Comparison of ENCODE assay signal across 11 cellular contexts in the genomic region with DNA sequence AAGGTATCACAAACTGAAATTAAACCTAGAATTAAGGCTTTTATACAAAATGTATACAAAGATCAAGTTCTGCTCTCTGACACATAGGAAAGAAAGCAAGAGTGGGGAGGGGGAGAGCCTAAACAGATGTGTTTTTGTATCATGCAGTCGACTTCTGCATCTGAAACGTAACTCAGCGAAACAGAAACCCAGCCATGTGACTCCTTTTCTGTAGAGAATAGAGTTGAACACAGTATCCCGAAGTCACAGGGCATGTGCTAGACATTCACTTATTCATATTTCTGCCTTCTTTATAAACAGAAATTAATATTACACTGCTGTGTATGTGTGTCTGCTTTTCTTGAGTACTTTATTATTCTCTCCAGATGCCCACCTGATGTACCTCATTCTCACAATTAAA.
DNase-seq lines count a peak whose midpoint lies in the region; ATAC-seq and TF ChIP-seq lines count a peak whose summit lies in the region.
"Had no signal": no experiment of that assay in that cellular context is flagged by ENCODE, and none has a peak within 500 bp of the region (broad histone marks: within the 10 kb centered on the region; RNA-seq: fewer than 3 reads in every experiment).

No MANE protein-coding gene starts in this region.

- peaks cover 7% of the 10 kb centered on the region for H3K36me3 Mint-ChIP-seq in osteocyte (ENCODE audit: unreplicated experiment)
- H3K36me3 Mint-ChIP-seq in effector memory CD8-positive, alpha-beta T cell (ENCODE audit: insufficient read depth): no peaks in the 10 kb centered on the region

- intact Hi-C loops in lower lobe of right lung (cut with DNase I): loop anchor here (5.0 to 10.0 kb wide), 2 partner anchors 46 to 399 kb away; no protein-coding TSS in a partner anchor

- H3K27me3 ChIP-seq in SJCRH30 (no peaks in the 10 kb centered on the region), lower lobe of right lung (ENCODE audit: low read depth) (no peaks in the 10 kb centered on the region)
- H3K27me3 ChIP-seq: upper lobe of right lung had no signal

- H3K4me1 Mint-ChIP-seq in osteocyte (ENCODE audit: unreplicated experiment): peaks cover 31% of the 10 kb centered on the region
- H3K4me1 Mint-ChIP-seq in effector memory CD8-positive, alpha-beta T cell (ENCODE audit: low read depth in 2 of 2): no peaks in the 10 kb centered on the region

- peak overlapping the region; percentile 24 for H3K4me3 ChIP-seq in SJCRH30
- H3K4me3 ChIP-seq in lower lobe of right lung: no peak overlapping the region
- H3K4me3 ChIP-seq: SK-N-MC, upper lobe of right lung had no signal

- H3K9me3 Mint-ChIP-seq in osteocyte (ENCODE audit: unreplicated experiment): no peaks in the 10 kb centered on the region
- no peaks in the 10 kb centered on the region for H3K9me3 Mint-ChIP-seq in effector memory CD8-positive, alpha-beta T cell

- no peaks in the 10 kb centered on the region for H3K27me3 Mint-ChIP-seq in osteocyte (ENCODE audit: unreplicated experiment)
- peaks cover 5 to 12% of the 10 kb centered on the region in 2 donors for H3K27me3 Mint-ChIP-seq in effector memory CD8-positive, alpha-beta T cell

- peak overlapping the region; percentile 80 for H3K27ac ChIP-seq in SJCRH30
- no peak overlapping the region for H3K27ac ChIP-seq in lower lobe of right lung
- H3K27ac ChIP-seq: SK-N-MC, upper lobe of right lung had no signal

- peak overlapping the region; percentile 50 for H3K27ac Mint-ChIP-seq in osteocyte (ENCODE audit: unreplicated experiment)
- no peak overlapping the region for H3K27ac Mint-ChIP-seq in effector memory CD8-positive, alpha-beta T cell

- peak in 1 of 2 experiments; percentile 38 for DNase-seq in SJCRH30
- no peak for DNase-seq in osteocyte (ENCODE audit: extremely low spot score, unreplicated experiment)
- no peak for DNase-seq in lower lobe of right lung
- DNase-seq in GOT3 (lab: John Stamatoyannopoulos, UW): no peak
- no peak for DNase-seq in effector memory CD8-positive, alpha-beta T cell
- DNase-seq in DMS 273 treated with DMSO at 0.1 percent for 48 hours (lab: John Stamatoyannopoulos, UW): no peak
- DNase-seq: kidney, upper lobe of right lung had no signal

- peak overlapping the region; percentile 19 for H3K4me3 Mint-ChIP-seq in osteocyte (ENCODE audit: unreplicated experiment)
- H3K4me3 Mint-ChIP-seq in effector memory CD8-positive, alpha-beta T cell: no peak overlapping the region

- ATAC-seq in GM18519 (IDR thresholded peaks at IDR 0.05; ENCODE audit: low FRiP score, unreplicated experiment) (peak; percentile 55), GM21619 (IDR thresholded peaks at IDR 0.05; ENCODE audit: unreplicated experiment) (peak; percentile 45), lower lobe of right lung (no peak)
- ATAC-seq in effector memory CD8-positive, alpha-beta T cell (replicated peaks): no peak
- ATAC-seq: upper lobe of right lung had no signal

- H3K9me3 ChIP-seq in SJCRH30 (replicated peaks): no peaks in the 10 kb centered on the region
- no peaks in the 10 kb centered on the region for H3K9me3 ChIP-seq in lower lobe of right lung
- H3K9me3 ChIP-seq: upper lobe of right lung had no signal

- TF ChIP-seq CTCF in osteocyte (IDR thresholded peaks at IDR 0.05): no peak
- no peak for TF ChIP-seq CTCF in lower lobe of right lung (IDR thresholded peaks at IDR 0.05)

- H3K4me1 ChIP-seq in SJCRH30 (peaks cover 37% of the 10 kb centered on the region), lower lobe of right lung (no peaks in the 10 kb centered on the region)

- H3K36me3 ChIP-seq in SJCRH30 (no peaks in the 10 kb centered on the region), lower lobe of right lung (no peaks in the 10 kb centered on the region)
- H3K36me3 ChIP-seq: upper lobe of right lung had no signal

Comparison
In these comparisons a context has a peak if more than half of its experiments do, and no peak if none do; other contexts are left out.
1. ATAC-seq: peak in GM18519 (single experiment) and GM21619 (single experiment); none in lower lobe of right lung (0 of 2) and effector memory CD8-positive, alpha-beta T cell (single experiment).